In genomic region chr20:40979247-40979646, GRCh38 we compare ENCODE assay signal across 19 cellular contexts. TPM values are rescaled to one million over a fixed set of nuclear protein-coding genes. Genes with fewer than 3 reads are reported as not detected.
DNase-seq lines count a peak whose midpoint lies in the region; ATAC-seq, FAIRE-seq and TF ChIP-seq lines count a peak whose summit lies in the region.
"Had no signal": no experiment of that assay in that cellular context is flagged by ENCODE, and none has a peak within 500 bp of the region (broad histone marks: within the 10 kb centered on the region; RNA-seq: fewer than 3 reads in every experiment).

No MANE protein-coding gene starts in this region.

- no peak for ATAC-seq in activated CD8-positive, alpha-beta memory T cell treated with anti-CD3 and anti-CD28 coated beads, Interleukin-2, amount 10 ng/mL, durations not matched to agents 7 days and 5 days
- ATAC-seq in lung (ENCODE audit: insufficient read depth, low FRiP score) (no peak), SK-N-SH treated with all-trans-retinoic acid at 6 μM for 48 hours (no peak)
- ATAC-seq: GM23338 had no signal

- H3K4me1 ChIP-seq in H1 (replicated peaks in 1 of 4; ENCODE audit: control insufficient read depth in 3 of 4, insufficient read depth in 4 of 4, low read length in 3 of 4) (no peaks in the 10 kb centered on the region; a peak in 1 of 7 replicates), lung (ENCODE audit: control insufficient read depth in 2 of 2, insufficient read depth in 2 of 2, low read length in 2 of 2) (no peaks in the 10 kb centered on the region)
- H3K4me1 ChIP-seq: Caco-2 had no signal

- H3K27me3 Mint-ChIP-seq in activated CD8-positive, alpha-beta memory T cell treated with anti-CD3 and anti-CD28 coated beads, Interleukin-2, amount 10 ng/mL, durations not matched to agents 7 days and 5 days: peaks cover 34% of the 10 kb centered on the region

- no peak overlapping the region for H2BK5ac ChIP-seq in H1 (ENCODE audit: low read depth, low read length)

- no peak overlapping the region for H4K91ac ChIP-seq in H1 (replicated peaks; ENCODE audit: insufficient read length, low read length)

- no peak overlapping the region for H3K23ac ChIP-seq in H1 (ENCODE audit: insufficient read length)

- TF ChIP-seq RAD21 in H1 (IDR thresholded peaks at IDR 0.05 in 1 of 2, conservative IDR thresholded peaks at IDR 0.05 in 1 of 2; ENCODE audit: low read depth in 2 of 2, low read length in 2 of 2): no peak

- CTCF ChIA-PET in activated CD8-positive, alpha-beta memory T cell treated with anti-CD3 and anti-CD28 coated beads, Interleukin-2, amount 10 ng/mL, durations not matched to agents 7 days and 5 days (lab: Charles Lee): interaction anchor here (1.2 to 2.1 kb wide), 3 partner anchors 10 to 116 kb away, joined by 3 to 7 read pairs (median 4); no protein-coding TSS in a partner anchor
- CTCF ChIA-PET in H1 (lab: Charles Lee; ENCODE audit: partially characterized antibody): interaction anchor here (1.3 to 2.6 kb wide), 4 partner anchors 11 to 133 kb away, joined by 4 to 19 read pairs (median 6); no protein-coding TSS in a partner anchor

- TF ChIP-seq EP300 in H1 (IDR thresholded peaks at IDR 0.05; ENCODE audit: borderline replicate concordance in 1 of 2, low read depth in 2 of 2, low read length in 2 of 2): no peak

- no peak overlapping the region for H3K27ac Mint-ChIP-seq in activated CD8-positive, alpha-beta memory T cell treated with anti-CD3 and anti-CD28 coated beads, Interleukin-2, amount 10 ng/mL, durations not matched to agents 7 days and 5 days
- H3K27ac Mint-ChIP-seq: CD8-positive, alpha-beta memory T cell; GM23338; H9 had no signal

- no peak overlapping the region for H3K4me2 ChIP-seq in H1 (ENCODE audit: insufficient read depth in 1 of 2, low read depth in 2 of 2, low read length in 2 of 2)
- H3K4me2 ChIP-seq: BLaER1, GM23338 had no signal

- H4K20me1 ChIP-seq in H1 (replicated peaks in 1 of 2; ENCODE audit: control insufficient read depth in 1 of 2, insufficient read depth in 2 of 2, low read length in 2 of 2): no peaks in the 10 kb centered on the region
- H4K20me1 ChIP-seq: BLaER1 had no signal

- FAIRE-seq in H1 (lab: Jason Lieb, UNC): no peak
- FAIRE-seq: GM12892, HTR-8/SVneo had no signal

- H2BK20ac ChIP-seq in H1 (ENCODE audit: low read length): no peak overlapping the region

- H3K14ac ChIP-seq in H1 (ENCODE audit: insufficient read length): no peak overlapping the region

- no peaks in the 10 kb centered on the region for H3K79me2 ChIP-seq in H1 (ENCODE audit: control insufficient read depth in 1 of 2, insufficient read depth in 2 of 2, low read length in 2 of 2)

- no peak overlapping the region for H4K8ac ChIP-seq in H1 (ENCODE audit: extremely low read depth, insufficient read depth, low read length)

- H2AFZ ChIP-seq in H1 (ENCODE audit: low read length): no peak overlapping the region
- H2AFZ ChIP-seq: GM23338 had no signal

- DNase-seq in activated CD8-positive, alpha-beta memory T cell treated with anti-CD3 and anti-CD28 coated beads for 24 hours: peak; percentile 21
- no peak for DNase-seq in activated CD8-positive, alpha-beta memory T cell treated with anti-CD3 and anti-CD28 coated beads, Interleukin-2, amount 10 ng/mL, durations not matched to agents 7 days and 5 days
- peak; percentile 14 for DNase-seq in NCI-H146 treated with DMSO at 0.1 percent for 48 hours (lab: John Stamatoyannopoulos, UW; ENCODE audit: unreplicated experiment)
- DNase-seq in H1 (ENCODE audit: low read depth in 1 of 2, low spot score in 2 of 2): peak in 1 of 2 experiments; percentile 13
- peak; percentile 5 for DNase-seq in lung (ENCODE audit: low spot score)
- no peak for DNase-seq in SW480 (ENCODE audit: low spot score)
- no peak for DNase-seq in activated gamma-delta T cell (lab: John Stamatoyannopoulos, UW)
- DNase-seq: 8988T; AML-193; Caco-2; CD8-positive, alpha-beta memory T cell; DND-41; GDM1; H9 had no signal

- 0 out of 2 replicates have a peak overlapping the region, but pooled peaks have one; percentile 24 for H2AK5ac ChIP-seq in H1 (ENCODE audit: low read depth, low read length)

- H2BK15ac ChIP-seq in H1 (ENCODE audit: low read length): no peak overlapping the region

- H3K27me3 ChIP-seq in H1 (replicated peaks in 1 of 4; ENCODE audit: control insufficient read depth in 3 of 4, extremely low read depth in 1 of 4, insufficient read depth in 3 of 4, low read length in 3 of 4): no peaks in the 10 kb centered on the region
- no peaks in the 10 kb centered on the region for H3K27me3 ChIP-seq in lung (ENCODE audit: control insufficient read depth, insufficient read depth)
- H3K27me3 ChIP-seq: BLaER1 had no signal

- H3K56ac ChIP-seq in H1 (replicated peaks; ENCODE audit: insufficient read length, low read depth, low read length): no peak overlapping the region

- H3K9me3 ChIP-seq in H1 (ENCODE audit: insufficient read depth in 2 of 2, low read depth in 1 of 2, low read length in 1 of 2): peaks cover 3 to 7% of the 10 kb centered on the region in 2 experiments; a peak in 3 of 4 replicates
- H3K9me3 ChIP-seq in lung (ENCODE audit: control insufficient read depth in 2 of 2, insufficient read depth in 1 of 2, low read length in 1 of 2): peaks cover 2 to 3% of the 10 kb centered on the region in 2 donors

- peaks cover 5% of the 10 kb centered on the region for H3K4me1 Mint-ChIP-seq in activated CD8-positive, alpha-beta memory T cell treated with anti-CD3 and anti-CD28 coated beads, Interleukin-2, amount 10 ng/mL, durations not matched to agents 7 days and 5 days
- H3K4me1 Mint-ChIP-seq: CD8-positive, alpha-beta memory T cell; GM23338; H9 had no signal

- H2BK120ac ChIP-seq in H1 (replicated peaks; ENCODE audit: low read depth, low read length): no peak overlapping the region

- H3K4ac ChIP-seq in H1 (replicated peaks; ENCODE audit: insufficient read length, low read depth, low read length): no peak overlapping the region

- H3K36me3 ChIP-seq in H1 (ENCODE audit: control insufficient read depth in 2 of 4, insufficient read depth in 4 of 4, low read length in 3 of 4) (no peaks in the 10 kb centered on the region), lung (ENCODE audit: control insufficient read depth in 2 of 2, insufficient read depth in 2 of 2, low read length in 2 of 2) (no peaks in the 10 kb centered on the region)
- H3K36me3 ChIP-seq: BLaER1 had no signal

- no peak for TF ChIP-seq POLR2A in H1 (IDR thresholded peaks at IDR 0.05; ENCODE audit: control extremely low read depth in 1 of 2, low read depth in 2 of 2, low read length in 2 of 2)

- no peak overlapping the region for H3K9ac ChIP-seq in H1 (replicated peaks in 1 of 4; ENCODE audit: extremely low read depth in 1 of 4, low read depth in 3 of 4, low read length in 3 of 4)
- H3K9ac ChIP-seq: BLaER1 had no signal

- no peak overlapping the region for H3K4me3 ChIP-seq in H1 (ENCODE audit: extremely low read depth in 1 of 4, insufficient read depth in 2 of 4, low read depth in 3 of 4, low read length in 4 of 4)
- no peak overlapping the region for H3K4me3 ChIP-seq in lung
- H3K4me3 ChIP-seq: BLaER1, GM23338 had no signal

- no peak overlapping the region for H3K18ac ChIP-seq in H1 (ENCODE audit: extremely low read depth, low read length)

- no peak overlapping the region for H3K4me3 Mint-ChIP-seq in activated CD8-positive, alpha-beta memory T cell treated with anti-CD3 and anti-CD28 coated beads, Interleukin-2, amount 10 ng/mL, durations not matched to agents 7 days and 5 days
- H3K4me3 Mint-ChIP-seq: CD8-positive, alpha-beta memory T cell; GM23338; H9 had no signal

- TF ChIP-seq CTCF in H1 (IDR thresholded peaks at IDR 0.05; ENCODE audit: control extremely low read depth in 1 of 3, insufficient read depth in 1 of 3, low read depth in 1 of 3, low read length in 3 of 3) (no peak), lung (IDR thresholded peaks at IDR 0.05; ENCODE audit: control extremely low read depth, extremely low read depth) (no peak)

- H3K9me3 Mint-ChIP-seq in activated CD8-positive, alpha-beta memory T cell treated with anti-CD3 and anti-CD28 coated beads, Interleukin-2, amount 10 ng/mL, durations not matched to agents 7 days and 5 days (ENCODE audit: low read depth): peaks cover 15% of the 10 kb centered on the region

- H3K36me3 Mint-ChIP-seq in activated CD8-positive, alpha-beta memory T cell treated with anti-CD3 and anti-CD28 coated beads, Interleukin-2, amount 10 ng/mL, durations not matched to agents 7 days and 5 days: peaks cover 10% of the 10 kb centered on the region

- H4K5ac ChIP-seq in H1 (ENCODE audit: insufficient read length, low read depth, low read length): no peak overlapping the region

- no peak overlapping the region for H2BK12ac ChIP-seq in H1 (ENCODE audit: low read depth, low read length)

- H3K23me2 ChIP-seq in H1 (ENCODE audit: low read depth, low read length): no peaks in the 10 kb centered on the region

- H3K27ac ChIP-seq in H1 (ENCODE audit: low read depth, low read length): no peak overlapping the region
- no peak overlapping the region for H3K27ac ChIP-seq in lung (ENCODE audit: low read depth in 1 of 2, low read length in 1 of 2)
- H3K27ac ChIP-seq: BLaER1 had no signal

- WGBS in H1 (ENCODE audit: extremely low coverage in 1 of 2, insufficient coverage in 1 of 2, insufficient read length in 1 of 2, insufficient replicate concordance in 2 of 2, low coverage in 1 of 2, low lambda C conversion rate in 2 of 2, missing lambda C conversion rate in 1 of 2), 2 experiments: 100% methylated on average over 2 of the region's 2 CpGs; no CpG with 5 or more reads in 1 of the 2 experiments
- WGBS in lung, 2 donors: 94 to 100% methylated on average over 2 of the region's 2 CpGs

- POLR2A ChIA-PET in H1 (lab: Charles Lee; ENCODE audit: partially characterized antibody): no interaction called here

- no peaks in the 10 kb centered on the region for H3K79me1 ChIP-seq in H1 (ENCODE audit: low read depth, low read length)

TF ChIP-seq in H1, 55 proteins besides CTCF, POLR2A, EP300 and RAD21 (continues in another document):
- no peak for TF ChIP-seq ZNF274 (IDR thresholded peaks at IDR 0.05; ENCODE audit: borderline replicate concordance, extremely low read depth, low read length)

TF ChIP-seq in SK-N-SH treated with all-trans-retinoic acid at 6 μM for 48 hours, 23 proteins besides CTCF, POLR2A, EP300 and RAD21 (continues in another document):
- no peak for TF ChIP-seq ZFP30 (CRISPR knock-in tag; IDR thresholded peaks at IDR 0.05)
- TF ChIP-seq RARB (CRISPR knock-in tag; IDR thresholded peaks at IDR 0.05): no peak

RNA-seq across cellular contexts. Expression of gene TOP1, which starts 49.4 kb away (rescaled TPM):
- total RNA-seq in activated CD8-positive, alpha-beta memory T cell treated with anti-CD3 and anti-CD28 coated beads, Interleukin-2, amount 10 ng/mL, durations not matched to agents 7 days and 5 days: 10 to 100 TPM; 73.1 to 89.0 TPM
- 108 and 114 TPM in 2 replicates for total RNA-seq in H1 (2021; fragmentation: NEBNext Ultra II Directional; extraction: Animal tissue kit (Norgen Biotek cat#: 25700))
- polyA plus RNA-seq in H1 (2011; rRNA removed) (5.9 and 7.4 TPM in 2 replicates), lung (10 to 100 TPM; 39.7 to 50.6 TPM)
- 15.2 TPM for polyA plus RNA-seq in H1 (2011; cell fraction: cytosol; rRNA removed)
- 9.0 TPM for polyA plus RNA-seq in H1 (2011; cell fraction: nucleus; rRNA removed)
- polyA plus RNA-seq in H1 (2012, experiment 1 of 2): 56.8 to 90.7 TPM (median 64.1 TPM) in 4 replicates
- 7.1 TPM for polyA plus RNA-seq in H1 (2012, experiment 2 of 2)
- 112 TPM for polyA plus RNA-seq in H1 (2013, experiment 1 of 2)
- 105 TPM for polyA plus RNA-seq in H1 (2013, experiment 2 of 2)
- polyA minus RNA-seq in H1 (2011; rRNA and poly(A)+ RNA removed): 9.0 and 13.1 TPM in 2 replicates
- 28.2 TPM for polyA minus RNA-seq in H1 (2011; cell fraction: cytosol; rRNA and poly(A)+ RNA removed)
- 24.8 TPM for polyA minus RNA-seq in H1 (2011; cell fraction: nucleus; rRNA and poly(A)+ RNA removed)
- total RNA-seq in lung: 10 to 100 TPM; 52.7 to 62.7 TPM

Comparison
In these comparisons a context has a peak if more than half of its experiments do, and no peak if none do; other contexts are left out.
1. DNase-seq: peak in activated CD8-positive, alpha-beta memory T cell treated with anti-CD3 and anti-CD28 coated beads for 24 hours (single experiment), NCI-H146 treated with DMSO at 0.1 percent for 48 hours (single experiment) and lung (single experiment); none in activated CD8-positive, alpha-beta memory T cell treated with anti-CD3 and anti-CD28 coated beads, Interleukin-2, amount 10 ng/mL, durations not matched to agents 7 days and 5 days (single experiment), SW480 (single experiment) and activated gamma-delta T cell (single experiment).